Comparison of ENCODE assay signal across 8 cellular contexts in genomic region chr22:37283393-37283937, GRCh38. TPM values are rescaled to one million over a fixed set of nuclear protein-coding genes. Genes with fewer than 3 reads are reported as not detected.
DNase-seq lines count a peak whose midpoint lies in the region; ATAC-seq, FAIRE-seq and TF ChIP-seq lines count a peak whose summit lies in the region.

No MANE protein-coding gene starts in this region.

- H3K36me3 ChIP-seq in small intestine (ENCODE audit: control insufficient read depth in 2 of 2, insufficient read depth in 2 of 2, low read length in 2 of 2) = no peaks in the 10 kb centered on the region

- in situ Hi-C loops in GM13976 (cut with MboI; ENCODE audit: low sequenced_read_pairs, unreplicated experiment) = no loop called here

- H3K27me3 ChIP-seq in small intestine (ENCODE audit: control insufficient read depth in 2 of 2, insufficient read depth in 2 of 2, low read length in 2 of 2) = no peaks in the 10 kb centered on the region

- H3K9me3 ChIP-seq in small intestine (ENCODE audit: control insufficient read depth, low read depth) = no peaks in the 10 kb centered on the region

- TF ChIP-seq POLR2A in GM12892 (IDR thresholded peaks at IDR 0.05; ENCODE audit: low read depth, low read length) = no peak

- ATAC-seq in HG03460 (IDR thresholded peaks at IDR 0.05; ENCODE audit: unreplicated experiment) = no peak

- WGBS in small intestine, 3 donors = 36 to 56% (median 40%) methylated on average over 8 of the region's 8 CpGs

- no peak for FAIRE-seq in small intestine (lab: Jason Lieb, UNC)
- FAIRE-seq in GM12892 (lab: Jason Lieb, UNC) = no peak

- peak; percentile 29 for TF ChIP-seq CTCF in GM13976 (IDR thresholded peaks at IDR 0.05; ENCODE audit: borderline replicate concordance, control extremely low read depth, extremely low read depth, insufficient read depth, missing control alignments)

- peak overlapping the region; percentile 20 to 79 for H3K27ac ChIP-seq in small intestine (ENCODE audit: low read depth in 1 of 2, low read length in 1 of 2)

- peak overlapping the region; percentile 49 to 54 for H3K4me3 ChIP-seq in small intestine (ENCODE audit: low read depth in 1 of 2, low read length in 2 of 2)

- H3K4me1 ChIP-seq in small intestine (ENCODE audit: control insufficient read depth in 2 of 2, insufficient read depth in 1 of 2, low read depth in 1 of 2, low read length in 1 of 2) = no peaks in the 10 kb centered on the region

- no peak for DNase-seq in GM13976 (ENCODE audit: low spot score)
- peak; percentile 65 for DNase-seq in T-helper 9 cell
- DNase-seq in effector CD4-positive, alpha-beta T cell = peak; percentile 57
- peak; percentile 20 for DNase-seq in small intestine
- no peak for DNase-seq in GM12892 (ENCODE audit: insufficient read length)
- no peak for DNase-seq in NCI-H526 treated with DMSO at 0.1 percent for 48 hours (lab: John Stamatoyannopoulos, UW)
- no peak for DNase-seq in NCI-H510A treated with DMSO at 0.1 percent for 48 hours (lab: John Stamatoyannopoulos, UW)

RNA-seq across cellular contexts. Expression of gene CYTH4, which starts 1.2 kb away (rescaled TPM):
- 1 to 10 TPM; 1.1 to 5.4 (median 3.3) TPM for polyA plus RNA-seq in small intestine
- 12.8 TPM for polyA plus RNA-seq in GM12892 (2012; ENCODE audit: missing spikeins)

RNA-seq across cellular contexts. Expression of gene RAC2, which starts 39.4 kb away (rescaled TPM):
- 10 to 100 TPM; 12.1 to 41.1 (median 29.3) TPM for polyA plus RNA-seq in small intestine
- polyA plus RNA-seq in GM12892 (2012; ENCODE audit: missing spikeins) = 247 TPM

Comparison
In these comparisons a context has a peak if more than half of its experiments do, and no peak if none do; other contexts are left out.
1. DNase-seq: peak in T-helper 9 cell (single experiment), effector CD4-positive, alpha-beta T cell (single experiment) and small intestine (single experiment); none in GM13976 (single experiment), GM12892 (single experiment), NCI-H526 treated with DMSO at 0.1 percent for 48 hours (single experiment) and NCI-H510A treated with DMSO at 0.1 percent for 48 hours (single experiment).